Comparison of ENCODE assay signal across 8 cellular contexts in genomic region chr16:83137326-83137770, GRCh38.
DNase-seq lines count a peak whose midpoint lies in the region; ATAC-seq, FAIRE-seq and TF ChIP-seq lines count a peak whose summit lies in the region.

No MANE protein-coding gene starts in this region.

- peak overlapping the region; percentile 62 for H3K4me2 ChIP-seq in Loucy (ENCODE audit: low read depth, low read length, poor library complexity, severe bottlenecking)
- no peak overlapping the region for H3K4me2 ChIP-seq in trophoblast cell (ENCODE audit: low read length)

- no peak for ATAC-seq in GM21528 (IDR thresholded peaks at IDR 0.05; ENCODE audit: low FRiP score, unreplicated experiment)

- no peak overlapping the region for H2BK120ac ChIP-seq in trophoblast cell (ENCODE audit: insufficient read depth, low read length, poor library complexity)

- no peak overlapping the region for H3K23ac ChIP-seq in trophoblast cell (ENCODE audit: low read length)

- H2BK5ac ChIP-seq in trophoblast cell (ENCODE audit: low read depth, low read length, poor library complexity) = no peak overlapping the region

- no peak overlapping the region for H2BK12ac ChIP-seq in trophoblast cell (ENCODE audit: low read length)

- H3K4me3 ChIP-seq in Loucy (ENCODE audit: low read length, poor library complexity, severe bottlenecking) (peak overlapping the region; percentile 65), bronchial epithelial cell (ENCODE audit: low read depth, low read length) (peak overlapping the region; percentile 27), muscle layer of duodenum (ENCODE audit: low read depth in 1 of 2, low read length in 2 of 2) (peak overlapping the region; percentile 48 to 54), trophoblast cell (ENCODE audit: low read depth, low read length) (no peak overlapping the region)

- H3K9me2 ChIP-seq in Loucy (replicated peaks; ENCODE audit: low read depth, low read length) = no peaks in the 10 kb centered on the region

- no peaks in the 10 kb centered on the region for H3K27me3 ChIP-seq in Loucy (ENCODE audit: insufficient read depth, low read length, poor library complexity, severe bottlenecking)
- H3K27me3 ChIP-seq in bronchial epithelial cell (ENCODE audit: control insufficient read depth, insufficient read depth, low read length) = no peaks in the 10 kb centered on the region
- H3K27me3 ChIP-seq in muscle layer of duodenum (ENCODE audit: low read depth, low read length) = no peaks in the 10 kb centered on the region
- H3K27me3 ChIP-seq in trophoblast cell (ENCODE audit: insufficient read depth, low read length) = no peaks in the 10 kb centered on the region

- H3K79me2 ChIP-seq in Loucy (ENCODE audit: insufficient read depth, low read length) (no peaks in the 10 kb centered on the region), trophoblast cell (ENCODE audit: control insufficient read depth, insufficient read depth, low read length, poor library complexity) (no peaks in the 10 kb centered on the region)

- H3K14ac ChIP-seq in trophoblast cell (ENCODE audit: low read length) = no peak overlapping the region

- H3K36me3 ChIP-seq in Loucy (ENCODE audit: insufficient read depth, low read length) (no peaks in the 10 kb centered on the region), bronchial epithelial cell (ENCODE audit: control insufficient read depth, insufficient read depth, low read length) (no peaks in the 10 kb centered on the region), muscle layer of duodenum (ENCODE audit: control insufficient read depth in 1 of 2, insufficient read depth in 2 of 2, low read length in 2 of 2) (no peaks in the 10 kb centered on the region), trophoblast cell (ENCODE audit: control insufficient read depth in 1 of 2, insufficient read depth in 2 of 2, low read length in 2 of 2) (no peaks in the 10 kb centered on the region)

- H3K4ac ChIP-seq in trophoblast cell (ENCODE audit: low read depth, low read length) = no peak overlapping the region

- no peak for FAIRE-seq in bronchial epithelial cell (lab: Jason Lieb, UNC)

- H3F3A ChIP-seq in Loucy (ENCODE audit: low read depth) = no peaks in the 10 kb centered on the region

- H3K79me1 ChIP-seq in trophoblast cell (ENCODE audit: low read length) = no peaks in the 10 kb centered on the region

- peak; percentile 79 for DNase-seq in Daoy (ENCODE audit: low read depth)
- DNase-seq in bronchial epithelial cell (ENCODE audit: low read depth) = peak; percentile 56
- DNase-seq in DMS 273 (lab: John Stamatoyannopoulos, UW; ENCODE audit: unreplicated experiment) = no peak
- DNase-seq in SKM-1 treated with dmso at 0.1 percent for 144 hours (lab: John Stamatoyannopoulos, UW; ENCODE audit: unreplicated experiment) = no peak
- DNase-seq in trophoblast cell = no peak

- H3K9ac ChIP-seq in Loucy (ENCODE audit: low read depth, low read length, poor library complexity, severe bottlenecking) = peak overlapping the region; percentile 37
- H3K9ac ChIP-seq in trophoblast cell (ENCODE audit: low read length) = no peak overlapping the region

- no peak overlapping the region for H4K12ac ChIP-seq in trophoblast cell (ENCODE audit: low read depth, low read length)

- H4K8ac ChIP-seq in trophoblast cell (ENCODE audit: low read depth, low read length) = no peak overlapping the region

- WGBS in trophoblast cell (ENCODE audit: extremely low coverage, insufficient coverage, insufficient read length) = no CpG with 5 or more reads among the region's 17 CpGs

- no peak overlapping the region for H2AK5ac ChIP-seq in trophoblast cell (ENCODE audit: low read length)

- H3K27ac ChIP-seq in muscle layer of duodenum (ENCODE audit: low read length) = no peak overlapping the region
- no peak overlapping the region for H3K27ac ChIP-seq in trophoblast cell (ENCODE audit: low read depth, low read length)

- H3K4me1 ChIP-seq in Loucy (ENCODE audit: insufficient read depth, low read length, poor library complexity, severe bottlenecking) = no peaks in the 10 kb centered on the region
- H3K4me1 ChIP-seq in muscle layer of duodenum (ENCODE audit: control insufficient read depth in 1 of 2, insufficient read depth in 2 of 2, low read length in 2 of 2) = peaks cover 0 to 4% of the 10 kb centered on the region in 2 donors
- H3K4me1 ChIP-seq in trophoblast cell (ENCODE audit: control insufficient read depth in 1 of 2, insufficient read depth in 2 of 2, low read length in 2 of 2) = no peaks in the 10 kb centered on the region

- no peaks in the 10 kb centered on the region for H4K20me1 ChIP-seq in Loucy (ENCODE audit: insufficient read depth, low read length, poor library complexity, severe bottlenecking)

- no peak overlapping the region for H4K91ac ChIP-seq in trophoblast cell (ENCODE audit: low read depth, low read length)

- H3K18ac ChIP-seq in trophoblast cell (ENCODE audit: low read length) = no peak overlapping the region

- TF ChIP-seq CTCF in Loucy (conservative IDR thresholded peaks at IDR 0.05; ENCODE audit: low read length) = no peak
- no peak for TF ChIP-seq CTCF in bronchial epithelial cell (IDR thresholded peaks at IDR 0.05; ENCODE audit: insufficient read depth, low read length, severe bottlenecking)

- peak overlapping the region; percentile 60 for H2AFZ ChIP-seq in Loucy (ENCODE audit: low read length)
- H2AFZ ChIP-seq in trophoblast cell (ENCODE audit: insufficient read depth, low read length, poor library complexity) = no peak overlapping the region

- H3K9me3 ChIP-seq in Loucy (ENCODE audit: insufficient read depth, low read depth, low read length) = no peaks in the 10 kb centered on the region
- no peaks in the 10 kb centered on the region for H3K9me3 ChIP-seq in muscle layer of duodenum (ENCODE audit: control insufficient read depth in 1 of 2, low read length in 2 of 2)
- no peaks in the 10 kb centered on the region for H3K9me3 ChIP-seq in trophoblast cell (ENCODE audit: insufficient read depth, low read depth, low read length)

Comparison
In these comparisons a context has a peak if more than half of its experiments do, and no peak if none do; other contexts are left out.
1. DNase-seq: peak in Daoy (single experiment) and bronchial epithelial cell (single experiment); none in DMS 273 (single experiment), SKM-1 treated with dmso at 0.1 percent for 144 hours (single experiment) and trophoblast cell (0 of 2).